Comparison of ENCODE assay signal across 27 cellular contexts in the genomic region with DNA sequence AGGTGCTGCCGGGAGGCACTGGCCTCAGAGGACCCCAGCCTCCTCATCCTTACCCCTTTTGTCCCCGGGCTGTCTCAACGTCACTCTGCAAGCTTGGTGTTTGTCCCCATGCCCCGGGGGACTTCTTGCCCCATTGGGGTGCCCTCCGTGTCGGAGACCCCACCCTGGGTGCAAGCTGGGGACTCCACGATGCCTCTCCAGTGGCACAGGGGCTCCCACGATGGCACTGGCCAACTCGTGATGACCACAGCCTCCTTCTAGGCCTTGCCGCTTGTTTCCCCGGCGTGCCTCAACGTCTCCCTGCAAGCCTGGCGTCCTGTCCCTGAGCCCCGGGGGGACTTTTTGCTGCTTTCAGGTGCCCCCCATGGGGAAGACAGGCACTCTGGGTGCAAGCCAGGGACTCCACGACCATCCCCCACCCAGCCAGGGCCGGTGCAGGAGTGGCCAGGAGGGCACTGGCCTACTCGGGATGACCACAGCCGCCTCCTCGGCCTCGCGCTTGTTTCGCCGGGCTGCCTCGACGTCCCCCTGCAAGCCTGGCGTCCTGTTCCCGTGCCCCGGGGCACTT.
DNase-seq lines count a peak whose midpoint lies in the region; ATAC-seq and TF ChIP-seq lines count a peak whose summit lies in the region.
"Had no signal": no experiment of that assay in that cellular context is flagged by ENCODE, and none has a peak within 500 bp of the region (broad histone marks: within the 10 kb centered on the region; RNA-seq: fewer than 3 reads in every experiment).

No MANE protein-coding gene starts in this region.

- POLR2A ChIA-PET in GM10248 (lab: Yijun Ruan, JAX): no interaction called here

- H3K4me3 ChIP-seq in RWPE2 (ENCODE audit: severe bottlenecking): no peak overlapping the region
- H3K4me3 ChIP-seq in right atrium auricular region: no peak overlapping the region
- H3K4me3 ChIP-seq: GM23338, HAP-1 had no signal

- H3K9me3 ChIP-seq in RWPE2 (ENCODE audit: severe bottlenecking) (no peaks in the 10 kb centered on the region), right atrium auricular region (no peaks in the 10 kb centered on the region)
- H3K9me3 ChIP-seq: HAP-1 had no signal

- ATAC-seq in RWPE2 (ENCODE audit: low read depth) (no peak), GM18858 (IDR thresholded peaks at IDR 0.05; ENCODE audit: unreplicated experiment) (no peak)
- ATAC-seq: GM23338 had no signal

- DNase-seq in GM10248 (ENCODE audit: extremely low spot score) (peak; percentile 4), RWPE2 (ENCODE audit: low spot score) (peak; percentile 29), mucosa of gallbladder (ENCODE audit: low spot score) (peak; percentile 8), type B pancreatic cell (ENCODE audit: extremely low spot score, unreplicated experiment) (peak; percentile 69), right atrium auricular region (ENCODE audit: low spot score) (no peak)
- DNase-seq in stimulated activated CD4-positive, alpha-beta T cell treated with anti-CD3 and anti-CD28 coated beads, Interleukin-1b, Interleukin-23, amount 100 ng/mL, for 48 hours: no peak
- DNase-seq: Calu3; CD8-positive, alpha-beta memory T cell; DMS153; DND-41; HFFc6; KBM-7; MV-4-11; NCI-H1105 treated with DMSO at 0.1 percent for 48 hours; NCI-H146; NCI-H1930; NCI-H446; NCI-H526; NCI-H82; NK-92 treated with Interleukin-12 subunit alpha and Interleukin-12 subunit beta, amount 100 ng/mL, for 24 hours; RPMI8226; SHP77 had no signal

- CTCF ChIA-PET in GM10248 (lab: Yijun Ruan, JAX): no interaction called here

- H3K27me3 Mint-ChIP-seq in type B pancreatic cell: no peaks in the 10 kb centered on the region
- H3K27me3 Mint-ChIP-seq: B cell; CD8-positive, alpha-beta memory T cell had no signal

- H3K4me3 Mint-ChIP-seq in type B pancreatic cell: no peak overlapping the region
- H3K4me3 Mint-ChIP-seq: B cell; CD8-positive, alpha-beta memory T cell; GM23338; HFFc6 had no signal

- no peaks in the 10 kb centered on the region for H3K36me3 ChIP-seq in RWPE2 (ENCODE audit: low read depth)
- H3K36me3 ChIP-seq in right atrium auricular region: no peaks in the 10 kb centered on the region
- H3K36me3 ChIP-seq: HAP-1 had no signal

- H3K27ac Mint-ChIP-seq in type B pancreatic cell: no peak overlapping the region
- H3K27ac Mint-ChIP-seq: B cell; CD8-positive, alpha-beta memory T cell; GM23338; HFFc6 had no signal

- H3K9me3 Mint-ChIP-seq in type B pancreatic cell: no peaks in the 10 kb centered on the region

- TF ChIP-seq CTCF in GM10248 (IDR thresholded peaks at IDR 0.05; ENCODE audit: control extremely low read depth, extremely low read depth, low read depth, missing control alignments) (no peak), RWPE2 (IDR thresholded peaks at IDR 0.05; ENCODE audit: poor library complexity, severe bottlenecking) (no peak), type B pancreatic cell (conservative IDR thresholded peaks at IDR 0.05) (no peak), right atrium auricular region (IDR thresholded peaks at IDR 0.05) (no peak)

- H3K36me3 Mint-ChIP-seq in type B pancreatic cell: no peaks in the 10 kb centered on the region
- H3K36me3 Mint-ChIP-seq: CD8-positive, alpha-beta memory T cell had no signal

- no peaks in the 10 kb centered on the region for H3K27me3 ChIP-seq in RWPE2 (ENCODE audit: insufficient read depth, poor library complexity, severe bottlenecking)
- H3K27me3 ChIP-seq in right atrium auricular region: no peaks in the 10 kb centered on the region

- H3K4me1 ChIP-seq in RWPE2 (ENCODE audit: insufficient read depth, poor library complexity, severe bottlenecking) (no peaks in the 10 kb centered on the region), right atrium auricular region (no peaks in the 10 kb centered on the region)
- H3K4me1 ChIP-seq: HAP-1 had no signal

- no peak overlapping the region for H3K27ac ChIP-seq in RWPE2 (ENCODE audit: poor library complexity, severe bottlenecking)
- no peak overlapping the region for H3K27ac ChIP-seq in right atrium auricular region
- H3K27ac ChIP-seq: C4-2B had no signal

- no peaks in the 10 kb centered on the region for H3K4me1 Mint-ChIP-seq in type B pancreatic cell (ENCODE audit: unreplicated experiment)
- H3K4me1 Mint-ChIP-seq: B cell; CD8-positive, alpha-beta memory T cell; GM23338 had no signal

Comparison
In these comparisons a context has a peak if more than half of its experiments do, and no peak if none do; other contexts are left out.
1. DNase-seq: peak in GM10248 (single experiment), RWPE2 (single experiment), mucosa of gallbladder (single experiment) and type B pancreatic cell (single experiment); none in stimulated activated CD4-positive, alpha-beta T cell treated with anti-CD3 and anti-CD28 coated beads, Interleukin-1b, Interleukin-23, amount 100 ng/mL, for 48 hours (single experiment) and right atrium auricular region (single experiment).